Comparison of ENCODE assay signal across 16 cellular contexts in the genomic region with DNA sequence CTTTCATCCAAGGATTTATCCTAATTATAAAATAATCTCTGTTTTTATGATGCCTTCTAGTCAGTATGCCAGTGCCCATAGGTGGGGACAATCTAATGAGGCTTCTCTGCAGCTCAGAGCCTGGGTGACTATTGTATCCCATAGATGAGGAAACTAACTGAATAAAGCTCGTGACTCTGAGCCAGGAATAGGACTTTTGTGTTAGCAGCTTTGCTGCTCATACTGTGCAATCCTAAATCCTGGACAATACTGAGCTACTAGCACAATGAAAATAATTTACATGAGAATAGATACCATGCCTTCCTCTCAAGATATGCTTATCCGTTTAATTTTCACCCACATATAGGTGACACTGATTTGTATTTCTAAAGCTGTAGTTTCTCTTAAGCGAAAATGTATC.
"Had no signal": no experiment of that assay in that cellular context is flagged by ENCODE, and none has a peak within 500 bp of the region (broad histone marks: within the 10 kb centered on the region; RNA-seq: fewer than 3 reads in every experiment).

No MANE protein-coding gene starts in this region.

- H3K4me3 ChIP-seq: ascending aorta, colonic mucosa, left ventricle myocardium inferior, smooth muscle cell, stomach, suprapubic skin, tibial nerve had no signal

- DNase-seq: activated CD8-positive, alpha-beta memory T cell treated with anti-CD3 and anti-CD28 coated beads, Interleukin-2, amount 50 U/mL, for 4 hours; activated T-cell treated with anti-CD3 and anti-CD28 coated beads, Interleukin-2, amount 50 U/mL, for 24 hours; colonic mucosa; erythroblast; immature natural killer cell; kidney glomerular epithelial cell; left ventricle myocardium inferior; naive B cell; stimulated activated CD4-positive, alpha-beta T cell treated with anti-CD3 and anti-CD28 coated beads, Interleukin-15, amount 100 ng/mL, for 24 hours; stomach; T-helper 9 cell had no signal

- H3K27ac ChIP-seq: ascending aorta, colonic mucosa, foreskin keratinocyte, left ventricle myocardium inferior, stomach, suprapubic skin had no signal

- H3K4me1 ChIP-seq: ascending aorta, colonic mucosa, foreskin keratinocyte, suprapubic skin had no signal

- H3K36me3 ChIP-seq: ascending aorta, colonic mucosa, left ventricle myocardium inferior, stomach, suprapubic skin, tibial nerve had no signal

- H3K9me3 ChIP-seq: ascending aorta, colonic mucosa, left ventricle myocardium inferior, stomach, suprapubic skin, tibial nerve had no signal

- H3K4me2 ChIP-seq: smooth muscle cell had no signal

- H3K27me3 ChIP-seq: ascending aorta, colonic mucosa, foreskin keratinocyte, stomach, suprapubic skin, tibial nerve had no signal
